8 cellular contexts compared by ENCODE assay signal in genomic region chr16:4660454-4661007, GRCh38. TPM values are rescaled to one million over a fixed set of nuclear protein-coding genes. Genes with fewer than 3 reads are reported as not detected.
DNase-seq lines count a peak whose midpoint lies in the region; ATAC-seq and TF ChIP-seq lines count a peak whose summit lies in the region.

No MANE protein-coding gene starts in this region.

- H3K23ac ChIP-seq in trophoblast cell (ENCODE audit: low read length), result no peak overlapping the region

- H3K27ac ChIP-seq in neural cell (ENCODE audit: low read length), result peak overlapping the region; percentile 55
- peak overlapping the region; percentile 61 to 91 (median 71) for H3K27ac ChIP-seq in thyroid gland
- H3K27ac ChIP-seq in trophoblast cell (ENCODE audit: low read depth, low read length), result no peak overlapping the region

- H2AFZ ChIP-seq in neural cell (ENCODE audit: low read depth, low read length), result no peak overlapping the region
- H2AFZ ChIP-seq in trophoblast cell (ENCODE audit: insufficient read depth, low read length, poor library complexity), result no peak overlapping the region

- H3K36me3 ChIP-seq in neural cell (ENCODE audit: insufficient read depth, low read length), result no peaks in the 10 kb centered on the region
- peaks cover 14 to 20% of the 10 kb centered on the region in 2 donors for H3K36me3 ChIP-seq in thyroid gland
- peaks cover 58 to 67% of the 10 kb centered on the region in 2 experiments for H3K36me3 ChIP-seq in trophoblast cell (ENCODE audit: control insufficient read depth in 1 of 2, insufficient read depth in 2 of 2, low read length in 2 of 2)

- intact Hi-C loops in thyroid gland (cut with DNase I), result no loop called here

- H3K79me1 ChIP-seq in trophoblast cell (ENCODE audit: low read length), result no peaks in the 10 kb centered on the region

- no peak overlapping the region for H3K18ac ChIP-seq in trophoblast cell (ENCODE audit: low read length)

- no peak for TF ChIP-seq EP300 in neural cell (conservative IDR thresholded peaks at IDR 0.05; ENCODE audit: poor library complexity, severe bottlenecking)

- peaks cover 37 to 49% of the 10 kb centered on the region in 2 donors for H3K4me1 ChIP-seq in thyroid gland
- H3K4me1 ChIP-seq in trophoblast cell (ENCODE audit: control insufficient read depth in 1 of 2, insufficient read depth in 2 of 2, low read length in 2 of 2), result peaks cover 3 to 11% of the 10 kb centered on the region in 2 experiments

- H2AK5ac ChIP-seq in trophoblast cell (ENCODE audit: low read length), result no peak overlapping the region

- H3K4me2 ChIP-seq in neural cell (ENCODE audit: low read length), result no peak overlapping the region
- H3K4me2 ChIP-seq in trophoblast cell (ENCODE audit: low read length), result no peak overlapping the region

- no peak for TF ChIP-seq RAD21 in neural cell (conservative IDR thresholded peaks at IDR 0.05)

- TF ChIP-seq CTCF in choroid plexus epithelial cell (conservative IDR thresholded peaks at IDR 0.05; ENCODE audit: low read depth, low read length) (no peak), neural cell (IDR thresholded peaks at IDR 0.05; ENCODE audit: poor library complexity, severe bottlenecking) (no peak), thyroid gland (IDR thresholded peaks at IDR 0.05) (no peak)

- peak overlapping the region; percentile 48 for H3K9ac ChIP-seq in neural cell (ENCODE audit: low read length)
- no peak overlapping the region for H3K9ac ChIP-seq in trophoblast cell (ENCODE audit: low read length)

- no peaks in the 10 kb centered on the region for H3K79me2 ChIP-seq in neural cell (replicated peaks; ENCODE audit: insufficient read depth, low read length)
- H3K79me2 ChIP-seq in trophoblast cell (ENCODE audit: control insufficient read depth, insufficient read depth, low read length, poor library complexity), result no peaks in the 10 kb centered on the region

- no peak overlapping the region for H3K14ac ChIP-seq in trophoblast cell (ENCODE audit: low read length)

- DNase-seq in NCI-H2081 (lab: John Stamatoyannopoulos, UW) (peak; percentile 80 to 89), NCI-H2081 treated with DMSO at 0.1 percent for 48 hours (lab: John Stamatoyannopoulos, UW) (no peak), choroid plexus epithelial cell (ENCODE audit: low read depth) (peak; percentile 45), thyroid gland (peak; percentile 99 to 100), trophoblast cell (no peak)
- peak; percentile 50 for DNase-seq in activated CD4-positive, alpha-beta T cell treated with anti-CD3 and anti-CD28 coated beads, Interleukin-2, amount 50 U/mL, for 1 hour

- H3K9me2 ChIP-seq in neural cell (ENCODE audit: insufficient read depth, low read length), result no peaks in the 10 kb centered on the region

- H3K9me3 ChIP-seq in neural cell (ENCODE audit: low read length) (no peaks in the 10 kb centered on the region), thyroid gland (no peaks in the 10 kb centered on the region), trophoblast cell (ENCODE audit: insufficient read depth, low read depth, low read length) (no peaks in the 10 kb centered on the region)

- no peak overlapping the region for H4K12ac ChIP-seq in trophoblast cell (ENCODE audit: low read depth, low read length)

- no peak overlapping the region for H2BK5ac ChIP-seq in trophoblast cell (ENCODE audit: low read depth, low read length, poor library complexity)

- H3K4ac ChIP-seq in trophoblast cell (ENCODE audit: low read depth, low read length), result no peak overlapping the region

- no peak overlapping the region for H2BK12ac ChIP-seq in trophoblast cell (ENCODE audit: low read length)

- H3K27me3 ChIP-seq in neural cell (ENCODE audit: insufficient read depth, low read depth, low read length), result no peaks in the 10 kb centered on the region
- no peaks in the 10 kb centered on the region for H3K27me3 ChIP-seq in thyroid gland
- H3K27me3 ChIP-seq in trophoblast cell (ENCODE audit: insufficient read depth, low read length), result no peaks in the 10 kb centered on the region

- no peak for ATAC-seq in HG03095 (IDR thresholded peaks at IDR 0.05; ENCODE audit: unreplicated experiment)

- H2BK120ac ChIP-seq in trophoblast cell (ENCODE audit: insufficient read depth, low read length, poor library complexity), result no peak overlapping the region

- no peak for TF ChIP-seq POLR2A in thyroid gland (IDR thresholded peaks at IDR 0.05)

- H3F3A ChIP-seq in neural cell (ENCODE audit: insufficient read depth, low read length, poor library complexity, severe bottlenecking), result no peaks in the 10 kb centered on the region

- no peak overlapping the region for H3K4me3 ChIP-seq in choroid plexus epithelial cell (ENCODE audit: low read depth, low read length)
- peak overlapping the region; percentile 15 for H3K4me3 ChIP-seq in neural cell (ENCODE audit: low read length)
- H3K4me3 ChIP-seq in thyroid gland (replicated peaks in 1 of 3), result no peak overlapping the region
- H3K4me3 ChIP-seq in trophoblast cell (ENCODE audit: low read depth, low read length), result no peak overlapping the region

- H4K91ac ChIP-seq in trophoblast cell (ENCODE audit: low read depth, low read length), result no peak overlapping the region

- no peaks in the 10 kb centered on the region for H4K20me1 ChIP-seq in neural cell (ENCODE audit: insufficient read depth)

- no peak overlapping the region for H4K8ac ChIP-seq in trophoblast cell (ENCODE audit: low read depth, low read length)

- WGBS in thyroid gland, 2 donors, result 5 to 16% methylated on average over 6 to 7 of the region's 18 CpGs
- no CpG with 5 or more reads among the region's 18 CpGs for WGBS in trophoblast cell (ENCODE audit: extremely low coverage, insufficient coverage, insufficient read length)

TF ChIP-seq in neural cell, 6 proteins besides CTCF, POLR2A, EP300 and RAD21:
- TF ChIP-seq POLR2AphosphoS5 (IDR thresholded peaks at IDR 0.05), result no peak
- peak; percentile 21 for TF ChIP-seq MXI1 (conservative IDR thresholded peaks at IDR 0.05; ENCODE audit: poor library complexity, severe bottlenecking)
- no peak for TF ChIP-seq SMC3 (conservative IDR thresholded peaks at IDR 0.05; ENCODE audit: poor library complexity)
- TF ChIP-seq TAF1 (IDR thresholded peaks at IDR 0.05; ENCODE audit: low read depth), result no peak
- no peak for TF ChIP-seq EZH2 (IDR thresholded peaks at IDR 0.05; ENCODE audit: borderline replicate concordance, insufficient read depth, low read length, poor library complexity, severe bottlenecking)
- TF ChIP-seq REST (IDR thresholded peaks at IDR 0.05; ENCODE audit: borderline replicate concordance), result no peak

RNA-seq across cellular contexts. Expression of gene NUDT16L1, which starts 32.8 kb away (rescaled TPM):
- polyA plus RNA-seq in neural cell, result 125 and 153 TPM in 2 replicates
- 38.7 and 47.5 TPM in 2 replicates for polyA minus RNA-seq in neural cell
- total RNA-seq in thyroid gland, result 10 to 100 TPM; 27.0 to 61.1 (median 38.9) TPM
- 21.1 and 21.4 TPM in 2 replicates for polyA plus RNA-seq in trophoblast cell (2013)

RNA-seq across cellular contexts. Expression of gene MGRN1, which starts 35.9 kb away (rescaled TPM):
- 35.9 and 47.0 TPM in 2 replicates for polyA plus RNA-seq in neural cell
- 75.5 and 76.6 TPM in 2 replicates for polyA minus RNA-seq in neural cell
- total RNA-seq in thyroid gland, result 10 to 100 TPM; 32.5 to 86.4 (median 57.6) TPM
- polyA plus RNA-seq in trophoblast cell (2013), result 52.1 and 52.4 TPM in 2 replicates

RNA-seq across cellular contexts. Expression of gene UBALD1, which starts 45.8 kb away (rescaled TPM):
- 3.3 and 4.1 TPM in 2 replicates for polyA plus RNA-seq in neural cell
- 8.8 and 18.5 TPM in 2 replicates for polyA minus RNA-seq in neural cell
- total RNA-seq in thyroid gland, result 10 to 100 TPM in 3 of 4 donors, 1 to 10 TPM in 1; 9.3 to 21.4 (median 10.9) TPM
- polyA plus RNA-seq in trophoblast cell (2013), result 52.8 and 57.6 TPM in 2 replicates

Comparison
In these comparisons a context has a peak if more than half of its experiments do, and no peak if none do; other contexts are left out.
1. DNase-seq: peak in NCI-H2081 (2 of 2), activated CD4-positive, alpha-beta T cell treated with anti-CD3 and anti-CD28 coated beads, Interleukin-2, amount 50 U/mL, for 1 hour (single experiment), choroid plexus epithelial cell (single experiment) and thyroid gland (2 of 2); none in NCI-H2081 treated with DMSO at 0.1 percent for 48 hours (single experiment) and trophoblast cell (0 of 2).